In the genomic region with DNA sequence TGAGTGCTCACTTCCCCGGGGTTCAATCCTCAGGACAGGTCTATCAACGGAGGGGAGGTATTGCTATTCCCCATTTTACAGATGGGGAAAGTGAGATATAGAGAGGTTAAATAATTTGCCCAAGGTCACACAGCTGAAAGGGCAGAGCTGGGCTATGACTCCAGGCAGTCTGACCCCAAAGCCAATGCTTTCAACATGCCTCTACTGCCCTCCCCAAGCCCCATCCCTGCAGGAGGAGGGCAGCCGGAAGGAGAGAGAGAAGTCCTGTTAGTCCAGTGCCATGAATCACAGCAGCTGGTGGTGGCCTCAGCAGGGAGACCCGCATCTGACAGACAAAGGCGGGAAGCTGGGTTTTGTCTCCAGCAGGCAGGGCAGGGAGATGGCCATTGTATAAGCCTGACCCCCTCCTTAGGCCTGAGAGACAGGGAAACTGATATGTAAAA, we compare ENCODE assay signal across 10 cellular contexts. TPM values are rescaled to one million over a fixed set of nuclear protein-coding genes. Genes with fewer than 3 reads are reported as not detected.
DNase-seq lines count a peak whose midpoint lies in the region; ATAC-seq, FAIRE-seq and TF ChIP-seq lines count a peak whose summit lies in the region.
"Had no signal": no experiment of that assay in that cellular context is flagged by ENCODE, and none has a peak within 500 bp of the region (broad histone marks: within the 10 kb centered on the region; RNA-seq: fewer than 3 reads in every experiment).

No MANE protein-coding gene starts in this region.

- H3F3A ChIP-seq in neural progenitor cell (ENCODE audit: low read depth): peaks cover 28% of the 10 kb centered on the region

- H2BK5ac ChIP-seq in H1 (ENCODE audit: low read depth, low read length): peak overlapping the region; percentile 86

- no peaks in the 10 kb centered on the region for H3K23me2 ChIP-seq in H1 (ENCODE audit: low read depth, low read length)

- TF ChIP-seq EP300 in H1 (IDR thresholded peaks at IDR 0.05; ENCODE audit: borderline replicate concordance in 1 of 2, low read depth in 2 of 2, low read length in 2 of 2): no peak

- H4K91ac ChIP-seq in H1 (replicated peaks; ENCODE audit: insufficient read length, low read length): peak overlapping the region; percentile 85

- H3K27me3 ChIP-seq in AG04450 (ENCODE audit: control insufficient read depth, insufficient read depth, low read length): no peaks in the 10 kb centered on the region
- no peaks in the 10 kb centered on the region for H3K27me3 ChIP-seq in H1 (replicated peaks in 1 of 4; ENCODE audit: control insufficient read depth in 3 of 4, extremely low read depth in 1 of 4, insufficient read depth in 3 of 4, low read length in 3 of 4)
- H3K27me3 ChIP-seq in neural progenitor cell: peaks cover 8% of the 10 kb centered on the region
- H3K27me3 ChIP-seq in foreskin keratinocyte: no peaks in the 10 kb centered on the region

- H2AK5ac ChIP-seq in H1 (ENCODE audit: low read depth, low read length): no peak overlapping the region

- H3K4me1 ChIP-seq in H1 (replicated peaks in 1 of 4; ENCODE audit: control insufficient read depth in 3 of 4, insufficient read depth in 4 of 4, low read length in 3 of 4) (peaks cover 0 to 21% (median 8%) of the 10 kb centered on the region in 4 experiments; a peak in 6 of 7 replicates), neural progenitor cell (peaks cover 17% of the 10 kb centered on the region), foreskin keratinocyte (peaks cover 6% of the 10 kb centered on the region)

- H3K4ac ChIP-seq in H1 (replicated peaks; ENCODE audit: insufficient read length, low read depth, low read length): peak overlapping the region; percentile 44

- WGBS in H1 (ENCODE audit: extremely low coverage in 1 of 2, insufficient coverage in 1 of 2, insufficient read length in 1 of 2, insufficient replicate concordance in 2 of 2, low coverage in 1 of 2, low lambda C conversion rate in 2 of 2, missing lambda C conversion rate in 1 of 2), 2 experiments: 15% methylated on average over 5 of the region's 5 CpGs; no CpG with 5 or more reads in 1 of the 2 experiments

- H3K27ac Mint-ChIP-seq in neural progenitor cell: peak overlapping the region; percentile 98

- peak overlapping the region; percentile 95 for H3K18ac ChIP-seq in H1 (ENCODE audit: extremely low read depth, low read length)

- CTCF ChIA-PET in AG04450 (lab: Charles Lee) (interaction anchor here (0.7 to 4.4 kb wide), 2 partner anchors 36 to 110 kb away, joined by 4 to 17 read pairs; no protein-coding TSS in a partner anchor), H1 (lab: Charles Lee; ENCODE audit: partially characterized antibody) (interaction anchor here (1.3 to 3.4 kb wide), 7 partner anchors 10 to 37 kb away, joined by 3 to 17 read pairs (median 4); partner anchors contain the start of gene CLIC4)

- peak overlapping the region; percentile 98; the same call in 1 of the 2 replicates for H2BK20ac ChIP-seq in H1 (ENCODE audit: low read length)

- 0 out of 3 replicates have a peak, but pooled peaks of 1 of the 2 experiments have one; percentile 21 for TF ChIP-seq POLR2A in H1 (IDR thresholded peaks at IDR 0.05; ENCODE audit: control extremely low read depth in 1 of 2, low read depth in 2 of 2, low read length in 2 of 2)

- H3K9me3 ChIP-seq in AG04450 (ENCODE audit: control insufficient read depth, insufficient read depth, low read length) (peaks cover 3% of the 10 kb centered on the region; the same call in 1 of the 2 replicates), H1 (ENCODE audit: insufficient read depth in 2 of 2, low read depth in 1 of 2, low read length in 1 of 2) (peaks cover 0 to 3% of the 10 kb centered on the region in 2 experiments; a peak in 2 of 4 replicates), neural progenitor cell (ENCODE audit: low read depth) (no peaks in the 10 kb centered on the region)

- FAIRE-seq in H1 (lab: Jason Lieb, UNC): no peak

- peak overlapping the region; percentile 78 for H3K27ac ChIP-seq in AG04450 (ENCODE audit: low read depth, low read length)
- H3K27ac ChIP-seq in H1 (ENCODE audit: low read depth, low read length): peak overlapping the region; percentile 39; the same call in 1 of the 2 replicates
- H3K27ac ChIP-seq in neural progenitor cell: no peak overlapping the region
- H3K27ac ChIP-seq in foreskin keratinocyte: no peak overlapping the region
- H3K27ac ChIP-seq: SK-N-MC had no signal

- no peak overlapping the region for H3K23ac ChIP-seq in H1 (ENCODE audit: insufficient read length)

- DNase-seq in AG04450 (ENCODE audit: low read depth, low spot score) (no peak), NCI-H226 (peak; percentile 55), H1 (ENCODE audit: low read depth in 1 of 2, low spot score in 2 of 2) (peak; percentile 59 to 69), neural progenitor cell (ENCODE audit: low spot score) (peak; percentile 73), foreskin keratinocyte (no peak), Kasumi-1 (lab: John Stamatoyannopoulos, UW) (no peak)
- DNase-seq: activated CD8-positive, alpha-beta memory T cell treated with anti-CD3 and anti-CD28 coated beads, Interleukin-2, amount 50 U/mL, for 4 hours had no signal

- peak overlapping the region; percentile 79 for H3K4me3 Mint-ChIP-seq in neural progenitor cell

- no peak overlapping the region for H4K8ac ChIP-seq in H1 (ENCODE audit: extremely low read depth, insufficient read depth, low read length)

- H3K14ac ChIP-seq in H1 (ENCODE audit: insufficient read length): no peak overlapping the region

- POLR2A ChIA-PET in AG04450 (lab: Yijun Ruan, JAX) (interaction anchor here (0.6 to 4.6 kb wide), 4 partner anchors 16 to 1167 kb away, joined by 3 to 35 read pairs (median 4); partner anchors contain the start of gene CLIC4), H1 (lab: Charles Lee; ENCODE audit: partially characterized antibody) (interaction anchor here (1.0 to 4.2 kb wide), 7 partner anchors 8 to 27 kb away, joined by 4 to 29 read pairs (median 5); partner anchors contain the start of gene CLIC4)

- H2AFZ ChIP-seq in H1 (ENCODE audit: low read length): no peak overlapping the region
- H2AFZ ChIP-seq in neural progenitor cell (replicated peaks): no peak overlapping the region

- H3K56ac ChIP-seq in H1 (replicated peaks; ENCODE audit: insufficient read length, low read depth, low read length): peak overlapping the region; percentile 35

- ATAC-seq in foreskin keratinocyte: no peak
- ATAC-seq in HG03097 (IDR thresholded peaks at IDR 0.05; ENCODE audit: low FRiP score, unreplicated experiment): no peak
- ATAC-seq in HG03442 (IDR thresholded peaks at IDR 0.05; ENCODE audit: unreplicated experiment): no peak

- H3K4me1 Mint-ChIP-seq in neural progenitor cell: peaks cover 38% of the 10 kb centered on the region

- peak overlapping the region; percentile 67 for H2BK120ac ChIP-seq in H1 (replicated peaks; ENCODE audit: low read depth, low read length)

- no peaks in the 10 kb centered on the region for H3K36me3 ChIP-seq in H1 (ENCODE audit: control insufficient read depth in 2 of 4, insufficient read depth in 4 of 4, low read length in 3 of 4)
- H3K36me3 ChIP-seq in neural progenitor cell: no peaks in the 10 kb centered on the region

- TF ChIP-seq RAD21 in H1 (IDR thresholded peaks at IDR 0.05 in 1 of 2, conservative IDR thresholded peaks at IDR 0.05 in 1 of 2; ENCODE audit: low read depth in 2 of 2, low read length in 2 of 2): no peak

- no peak overlapping the region; a peak in 1 of 7 replicates for H3K9ac ChIP-seq in H1 (replicated peaks in 1 of 4; ENCODE audit: extremely low read depth in 1 of 4, low read depth in 3 of 4, low read length in 3 of 4)
- H3K9ac ChIP-seq in neural progenitor cell: no peak overlapping the region

- peak overlapping the region; percentile 72; the same call in 1 of the 2 replicates for H2BK15ac ChIP-seq in H1 (ENCODE audit: low read length)

- H3K36me3 Mint-ChIP-seq in neural progenitor cell: no peaks in the 10 kb centered on the region

- H3K4me3 ChIP-seq in AG04450 (ENCODE audit: low read depth, low read length) (no peak overlapping the region), H1 (ENCODE audit: extremely low read depth in 1 of 4, insufficient read depth in 2 of 4, low read depth in 3 of 4, low read length in 4 of 4) (peak overlapping the region in 1 of 4 experiments; percentile 34; a peak in 1 of 8 replicates), neural progenitor cell (peak overlapping the region; percentile 13)
- H3K4me3 ChIP-seq: SK-N-MC had no signal

- H3K79me1 ChIP-seq in H1 (ENCODE audit: low read depth, low read length): no peaks in the 10 kb centered on the region

- peaks cover 3% of the 10 kb centered on the region for H3K27me3 Mint-ChIP-seq in neural progenitor cell (ENCODE audit: insufficient read depth, low read depth)

- H3K79me2 ChIP-seq in H1 (ENCODE audit: control insufficient read depth in 1 of 2, insufficient read depth in 2 of 2, low read length in 2 of 2): no peaks in the 10 kb centered on the region
- H3K79me2 ChIP-seq in neural progenitor cell (ENCODE audit: low read depth): no peaks in the 10 kb centered on the region

- H4K20me1 ChIP-seq in H1 (replicated peaks in 1 of 2; ENCODE audit: control insufficient read depth in 1 of 2, insufficient read depth in 2 of 2, low read length in 2 of 2) (no peaks in the 10 kb centered on the region), neural progenitor cell (ENCODE audit: low read depth) (no peaks in the 10 kb centered on the region)

- H3K4me2 ChIP-seq in H1 (ENCODE audit: insufficient read depth in 1 of 2, low read depth in 2 of 2, low read length in 2 of 2): peak overlapping the region; percentile 37 to 56; a peak in 3 of 4 replicates
- peak overlapping the region; percentile 70 for H3K4me2 ChIP-seq in neural progenitor cell

- peak overlapping the region; percentile 71 for H2BK12ac ChIP-seq in H1 (ENCODE audit: low read depth, low read length)

- no peaks in the 10 kb centered on the region for H3K9me3 Mint-ChIP-seq in neural progenitor cell

- peak overlapping the region; percentile 57 for H4K5ac ChIP-seq in H1 (ENCODE audit: insufficient read length, low read depth, low read length)

- no peak for TF ChIP-seq CTCF in AG04450 (IDR thresholded peaks at IDR 0.05; ENCODE audit: low read depth, low read length)
- no peak for TF ChIP-seq CTCF in H1 (IDR thresholded peaks at IDR 0.05; ENCODE audit: control extremely low read depth in 1 of 3, insufficient read depth in 1 of 3, low read depth in 1 of 3, low read length in 3 of 3)
- TF ChIP-seq CTCF in neural progenitor cell (IDR thresholded peaks at IDR 0.05): no peak
- TF ChIP-seq CTCF in foreskin keratinocyte (conservative IDR thresholded peaks at IDR 0.05): no peak

RNA-seq across cellular contexts. Expression of gene CLIC4, which starts 20.0 kb away (rescaled TPM):
- 412 and 561 TPM in 2 replicates for polyA plus RNA-seq in AG04450 (2011; rRNA removed)
- 139 and 248 TPM in 2 replicates for polyA minus RNA-seq in AG04450 (2011; rRNA and poly(A)+ RNA removed)
- 281 and 293 TPM in 2 replicates for total RNA-seq in H1 (2021; fragmentation: NEBNext Ultra II Directional; extraction: Animal tissue kit (Norgen Biotek cat#: 25700))
- polyA plus RNA-seq in H1 (2011; rRNA removed): 75.1 and 77.5 TPM in 2 replicates
- polyA plus RNA-seq in H1 (2011; cell fraction: cytosol; rRNA removed): 106 TPM
- 36.4 TPM for polyA plus RNA-seq in H1 (2011; cell fraction: nucleus; rRNA removed)
- 90.8 to 156 TPM (median 113 TPM) in 4 replicates for polyA plus RNA-seq in H1 (2012, experiment 1 of 2)
- 23.0 TPM for polyA plus RNA-seq in H1 (2012, experiment 2 of 2)
- 121 TPM for polyA plus RNA-seq in H1 (2013, experiment 1 of 2)
- 134 TPM for polyA plus RNA-seq in H1 (2013, experiment 2 of 2)
- polyA minus RNA-seq in H1 (2011; rRNA and poly(A)+ RNA removed): 54.2 and 97.8 TPM in 2 replicates
- 103 TPM for polyA minus RNA-seq in H1 (2011; cell fraction: cytosol; rRNA and poly(A)+ RNA removed)
- 90.3 TPM for polyA minus RNA-seq in H1 (2011; cell fraction: nucleus; rRNA and poly(A)+ RNA removed)
- 185 and 263 TPM in 2 replicates for total RNA-seq in neural progenitor cell (ENCODE audit: low replicate concordance)
- 107 and 159 TPM in 2 replicates for total RNA-seq in foreskin keratinocyte
- 38.7 and 48.3 TPM in 2 replicates for polyA plus RNA-seq in foreskin keratinocyte

Comparison
In these comparisons a context has a peak if more than half of its experiments do, and no peak if none do; other contexts are left out.
1. DNase-seq: peak in NCI-H226 (single experiment), H1 (2 of 2) and neural progenitor cell (single experiment); none in AG04450 (single experiment), foreskin keratinocyte (0 of 2) and Kasumi-1 (0 of 2).
2. H3K27ac ChIP-seq: peak in AG04450 (single experiment) and H1 (single experiment); none in neural progenitor cell (single experiment) and foreskin keratinocyte (single experiment).